28 cellular contexts compared by ENCODE assay signal in the genomic region with DNA sequence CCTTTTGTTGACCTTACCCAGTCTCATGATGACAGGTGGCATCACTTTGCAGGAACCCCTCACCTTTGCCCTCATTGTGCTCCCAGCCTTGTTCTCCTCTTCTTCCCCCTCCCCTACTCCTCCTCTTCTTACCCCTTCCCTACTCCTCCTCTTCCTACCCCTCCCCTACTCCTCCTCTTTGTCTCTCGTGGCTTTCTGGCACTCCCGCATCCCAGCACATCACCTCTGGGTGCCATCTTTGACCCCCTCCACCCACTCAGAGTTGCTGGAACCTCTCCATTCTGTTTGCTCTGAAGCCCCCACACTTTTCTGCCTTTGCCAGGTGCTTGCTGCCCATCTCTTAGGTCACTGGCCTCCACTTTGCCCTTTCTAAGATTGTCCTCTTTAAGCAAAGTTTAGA. TPM values are rescaled to one million over a fixed set of nuclear protein-coding genes. Genes with fewer than 3 reads are reported as not detected.
DNase-seq lines count a peak whose midpoint lies in the region; ATAC-seq, FAIRE-seq and TF ChIP-seq lines count a peak whose summit lies in the region.
"Had no signal": no experiment of that assay in that cellular context is flagged by ENCODE, and none has a peak within 500 bp of the region (broad histone marks: within the 10 kb centered on the region; RNA-seq: fewer than 3 reads in every experiment).

No MANE protein-coding gene starts in this region.

- no peak overlapping the region for H3K23ac ChIP-seq in H9 (ENCODE audit: insufficient read length, low read depth, low read length)
- no peak overlapping the region for H3K23ac ChIP-seq in H1 (ENCODE audit: insufficient read length)

- no peak overlapping the region for H2BK120ac ChIP-seq in H9 (ENCODE audit: low read depth, low read length, poor library complexity, severe bottlenecking)
- no peak overlapping the region for H2BK120ac ChIP-seq in H1 (replicated peaks; ENCODE audit: low read depth, low read length)

- H2AFZ ChIP-seq in H9 (ENCODE audit: low read length): no peak overlapping the region
- H2AFZ ChIP-seq in H1 (ENCODE audit: low read length): no peak overlapping the region

- no peak overlapping the region for H2BK5ac ChIP-seq in H9 (ENCODE audit: insufficient read length, low read length)
- 0 out of 2 replicates have a peak overlapping the region, but pooled peaks have one; percentile 56 for H2BK5ac ChIP-seq in H1 (ENCODE audit: low read depth, low read length)

- H3K4ac ChIP-seq in H9 (ENCODE audit: low read depth, low read length) (no peak overlapping the region), H1 (replicated peaks; ENCODE audit: insufficient read length, low read depth, low read length) (no peak overlapping the region)

- H3K36me3 Mint-ChIP-seq in activated CD8-positive, alpha-beta T cell treated with anti-CD3 and anti-CD28 coated beads for 36 hours (ENCODE audit: low read depth): peaks cover 69% of the 10 kb centered on the region
- H3K36me3 Mint-ChIP-seq in activated CD8-positive, alpha-beta T cell treated with anti-CD3 and anti-CD28 coated beads, Interleukin-2, amount 10 ng/mL, durations not matched to agents 7 days and 5 days (ENCODE audit: low read depth): peaks cover 48% of the 10 kb centered on the region
- H3K36me3 Mint-ChIP-seq in H9 (ENCODE audit: insufficient read depth in 1 of 3, low read depth in 3 of 3) (peaks cover 24 to 33% (median 31%) of the 10 kb centered on the region in 3 experiments), Calu3 (ENCODE audit: insufficient read depth, unreplicated experiment) (peaks cover 8% of the 10 kb centered on the region)

- H2BK15ac ChIP-seq in H9 (ENCODE audit: low read depth, low read length) (no peak overlapping the region), H1 (ENCODE audit: low read length) (no peak overlapping the region)

- no peak for FAIRE-seq in H1 (lab: Jason Lieb, UNC)
- FAIRE-seq: A204.1, endometrium, HepG2, small intestine had no signal

- H3K23me2 ChIP-seq in H9 (ENCODE audit: insufficient read length, low read depth, low read length, poor library complexity, severe bottlenecking): no peaks in the 10 kb centered on the region
- no peaks in the 10 kb centered on the region for H3K23me2 ChIP-seq in H1 (ENCODE audit: low read depth, low read length)

- no peak for TF ChIP-seq POLR2A in H1 (IDR thresholded peaks at IDR 0.05; ENCODE audit: control extremely low read depth in 1 of 2, low read depth in 2 of 2, low read length in 2 of 2)

- H2BK12ac ChIP-seq in H9 (ENCODE audit: insufficient read length, low read depth, low read length) (no peak overlapping the region), H1 (ENCODE audit: low read depth, low read length) (0 out of 2 replicates have a peak overlapping the region, but pooled peaks have one; percentile 9)

- intact Hi-C loops in activated CD8-positive, alpha-beta T cell treated with anti-CD3 and anti-CD28 coated beads for 36 hours (cut with micrococcal nuclease): loop anchor here (5.0 kb wide), 1 partner anchor 93 kb away; no protein-coding TSS in a partner anchor
- intact Hi-C loops in Calu3 (cut with micrococcal nuclease; ENCODE audit: unreplicated experiment): no loop called here

- H3K4me2 ChIP-seq in H9 (ENCODE audit: insufficient read depth, insufficient read length, low read length) (no peak overlapping the region), H1 (ENCODE audit: insufficient read depth in 1 of 2, low read depth in 2 of 2, low read length in 2 of 2) (no peak overlapping the region; a peak in 1 of 4 replicates)

- H3K4me1 Mint-ChIP-seq in activated CD8-positive, alpha-beta T cell treated with anti-CD3 and anti-CD28 coated beads for 36 hours (ENCODE audit: low read depth): peaks cover 50% of the 10 kb centered on the region
- peaks cover 39% of the 10 kb centered on the region for H3K4me1 Mint-ChIP-seq in activated CD8-positive, alpha-beta T cell treated with anti-CD3 and anti-CD28 coated beads, Interleukin-2, amount 10 ng/mL, durations not matched to agents 7 days and 5 days (ENCODE audit: low read depth)
- H3K4me1 Mint-ChIP-seq in H9 (peaks cover 17 to 24% of the 10 kb centered on the region in 2 experiments), Calu3 (ENCODE audit: low read depth, unreplicated experiment) (peaks cover 12% of the 10 kb centered on the region)

- no peak overlapping the region for H3K9ac ChIP-seq in H9 (ENCODE audit: extremely low read depth, insufficient read length, low read length)
- no peak overlapping the region for H3K9ac ChIP-seq in H1 (replicated peaks in 1 of 4; ENCODE audit: extremely low read depth in 1 of 4, low read depth in 3 of 4, low read length in 3 of 4)

- H3K27ac ChIP-seq in H9 (ENCODE audit: insufficient read length, low read depth, low read length) (no peak overlapping the region), H1 (ENCODE audit: low read depth, low read length) (no peak overlapping the region), neutrophil (peak overlapping the region; percentile 72)
- H3K27ac ChIP-seq: cardiac muscle cell, gastroesophageal sphincter, RWPE1 had no signal

- no CpG with 5 or more reads among the region's 2 CpGs for WGBS in H9 (ENCODE audit: extremely low coverage, insufficient read length, low lambda C conversion rate)
- 33% methylated on average over 2 of the region's 2 CpGs; no CpG with 5 or more reads in 1 of the 2 experiments for whole genome bisulfite sequencing in H1 (ENCODE audit: extremely low coverage in 1 of 2, insufficient coverage in 1 of 2, insufficient read length in 1 of 2, insufficient replicate concordance in 2 of 2, low coverage in 1 of 2, low lambda C conversion rate in 2 of 2, missing lambda C conversion rate in 1 of 2), 2 experiments

- peaks cover 4% of the 10 kb centered on the region for H3K79me1 ChIP-seq in H9 (ENCODE audit: insufficient read depth, low read depth, low read length, poor library complexity, severe bottlenecking)
- peaks cover 16% of the 10 kb centered on the region for H3K79me1 ChIP-seq in H1 (ENCODE audit: low read depth, low read length)

- no peak for TF ChIP-seq CTCF in activated CD8-positive, alpha-beta T cell treated with anti-CD3 and anti-CD28 coated beads for 36 hours (IDR thresholded peaks at IDR 0.05)
- TF ChIP-seq CTCF in H9 (conservative IDR thresholded peaks at IDR 0.05) (no peak), H1 (IDR thresholded peaks at IDR 0.05; ENCODE audit: control extremely low read depth in 1 of 3, insufficient read depth in 1 of 3, low read depth in 1 of 3, low read length in 3 of 3) (no peak), neutrophil (IDR thresholded peaks at IDR 0.05) (no peak), Calu3 (IDR thresholded peaks at IDR 0.05; ENCODE audit: unreplicated experiment) (no peak)

- H3K4me3 Mint-ChIP-seq in activated CD8-positive, alpha-beta T cell treated with anti-CD3 and anti-CD28 coated beads for 36 hours: no peak overlapping the region
- no peak overlapping the region for H3K4me3 Mint-ChIP-seq in activated CD8-positive, alpha-beta T cell treated with anti-CD3 and anti-CD28 coated beads, Interleukin-2, amount 10 ng/mL, durations not matched to agents 7 days and 5 days
- H3K4me3 Mint-ChIP-seq in H9: no peak overlapping the region
- H3K4me3 Mint-ChIP-seq in Calu3 (ENCODE audit: low read depth, unreplicated experiment): no peak overlapping the region

- no peak overlapping the region for H2AK5ac ChIP-seq in H9 (ENCODE audit: insufficient read length, low read length)
- H2AK5ac ChIP-seq in H1 (ENCODE audit: low read depth, low read length): no peak overlapping the region

- H3K56ac ChIP-seq in H9 (ENCODE audit: insufficient read length, low read depth, low read length) (no peak overlapping the region), H1 (replicated peaks; ENCODE audit: insufficient read length, low read depth, low read length) (no peak overlapping the region)

- no peak overlapping the region for H3T11ph ChIP-seq in H9 (ENCODE audit: low read length)

- peak overlapping the region; percentile 75 for H3K27ac Mint-ChIP-seq in activated CD8-positive, alpha-beta T cell treated with anti-CD3 and anti-CD28 coated beads for 36 hours
- no peak overlapping the region for H3K27ac Mint-ChIP-seq in activated CD8-positive, alpha-beta T cell treated with anti-CD3 and anti-CD28 coated beads, Interleukin-2, amount 10 ng/mL, durations not matched to agents 7 days and 5 days
- H3K27ac Mint-ChIP-seq in H9 (peak overlapping the region in 2 of 3 experiments; percentile 39 to 84; a peak in 5 of 7 replicates), Calu3 (ENCODE audit: unreplicated experiment) (no peak overlapping the region)

- no TSS peak for BruUV-seq in Calu3 (replicated peaks; lab: Mats Ljungman, UMichigan)

- ATAC-seq in activated CD8-positive, alpha-beta T cell treated with anti-CD3 and anti-CD28 coated beads for 36 hours: no peak
- no peak for ATAC-seq in activated CD8-positive, alpha-beta T cell treated with anti-CD3 and anti-CD28 coated beads, Interleukin-2, amount 10 ng/mL, durations not matched to agents 7 days and 5 days
- ATAC-seq: gastroesophageal sphincter, HepG2 had no signal

- H3K79me2 ChIP-seq in H9 (ENCODE audit: insufficient read depth, low read length): peaks cover 4% of the 10 kb centered on the region; the same call in 1 of the 2 replicates
- peaks cover 4 to 68% of the 10 kb centered on the region in 2 experiments; a peak in 3 of 4 replicates for H3K79me2 ChIP-seq in H1 (ENCODE audit: control insufficient read depth in 1 of 2, insufficient read depth in 2 of 2, low read length in 2 of 2)

- H4K20me1 ChIP-seq in H9 (ENCODE audit: control insufficient read depth, insufficient read depth, insufficient read length) (no peaks in the 10 kb centered on the region), H1 (replicated peaks in 1 of 2; ENCODE audit: control insufficient read depth in 1 of 2, insufficient read depth in 2 of 2, low read length in 2 of 2) (peaks cover 2 to 10% of the 10 kb centered on the region in 2 experiments)

- no peak for TF ChIP-seq EP300 in H1 (IDR thresholded peaks at IDR 0.05; ENCODE audit: borderline replicate concordance in 1 of 2, low read depth in 2 of 2, low read length in 2 of 2)

- no peak overlapping the region for H4K91ac ChIP-seq in H9 (ENCODE audit: insufficient read length, low read depth, low read length)
- no peak overlapping the region for H4K91ac ChIP-seq in H1 (replicated peaks; ENCODE audit: insufficient read length, low read length)

- H3K4me3 ChIP-seq in H1 (ENCODE audit: extremely low read depth in 1 of 4, insufficient read depth in 2 of 4, low read depth in 3 of 4, low read length in 4 of 4) (no peak overlapping the region), neutrophil (ENCODE audit: low read depth in 1 of 2, low read length in 1 of 2) (no peak overlapping the region)
- H3K4me3 ChIP-seq: cardiac muscle cell, gastroesophageal sphincter had no signal

- H3K14ac ChIP-seq in H9 (ENCODE audit: insufficient read depth, low read length) (peak overlapping the region; percentile 33; the same call in 1 of the 2 replicates), H1 (ENCODE audit: insufficient read length) (no peak overlapping the region)

- H3K18ac ChIP-seq in H9 (ENCODE audit: insufficient read length, low read depth, low read length) (no peak overlapping the region), H1 (ENCODE audit: extremely low read depth, low read length) (no peak overlapping the region)

- no peaks in the 10 kb centered on the region; a peak in 1 of 8 replicates for H3K36me3 ChIP-seq in H1 (ENCODE audit: control insufficient read depth in 2 of 4, insufficient read depth in 4 of 4, low read length in 3 of 4)
- H3K36me3 ChIP-seq in neutrophil: no peaks in the 10 kb centered on the region
- H3K36me3 ChIP-seq: cardiac muscle cell had no signal

- H3K27me3 ChIP-seq in H9 (ENCODE audit: insufficient read depth, low read length): no peaks in the 10 kb centered on the region
- H3K27me3 ChIP-seq in H1 (replicated peaks in 1 of 4; ENCODE audit: control insufficient read depth in 3 of 4, extremely low read depth in 1 of 4, insufficient read depth in 3 of 4, low read length in 3 of 4): no peaks in the 10 kb centered on the region
- H3K27me3 ChIP-seq in neutrophil: no peaks in the 10 kb centered on the region
- H3K27me3 ChIP-seq: cardiac muscle cell, gastroesophageal sphincter had no signal

- H4K8ac ChIP-seq in H9 (replicated peaks; ENCODE audit: insufficient read length, low read depth, low read length): no peak overlapping the region
- H4K8ac ChIP-seq in H1 (ENCODE audit: extremely low read depth, insufficient read depth, low read length): no peak overlapping the region

- CTCF ChIA-PET in activated CD8-positive, alpha-beta T cell treated with anti-CD3 and anti-CD28 coated beads for 36 hours (lab: Charles Lee): no interaction called here
- CTCF ChIA-PET in activated CD8-positive, alpha-beta T cell treated with anti-CD3 and anti-CD28 coated beads, Interleukin-2, amount 10 ng/mL, durations not matched to agents 7 days and 5 days (lab: Charles Lee): no interaction called here
- CTCF ChIA-PET in H1 (lab: Charles Lee; ENCODE audit: partially characterized antibody) (no interaction called here), Calu3 (lab: Charles Lee) (no interaction called here)

- DNase-seq in activated CD8-positive, alpha-beta T cell treated with anti-CD3 and anti-CD28 coated beads for 36 hours: no peak
- DNase-seq in activated CD8-positive, alpha-beta T cell treated with anti-CD3 and anti-CD28 coated beads, Interleukin-2, amount 10 ng/mL, durations not matched to agents 7 days and 5 days: no peak
- DNase-seq in H9 (no peak), H1 (ENCODE audit: low read depth in 1 of 2, low spot score in 2 of 2) (no peak), Calu3 (no peak), NCI-H187 (lab: John Stamatoyannopoulos, UW) (no peak), NCI-H446 (lab: John Stamatoyannopoulos, UW) (no peak)
- DNase-seq: activated CD4-positive, alpha-beta T cell treated with anti-CD3 and anti-CD28 coated beads, Interleukin-2, amount 50 U/mL, for 1 hour; activated gamma-delta T cell; COR-L47; cortex of kidney; DMS79 treated with DMSO at 0.1 percent for 48 hours; H7; hippocampal formation; islet precursor cell; NCI-H1105; NCI-H2029 treated with DMSO at 0.1 percent for 48 hours; NCI-H2227 treated with DMSO at 0.1 percent for 48 hours; NCI-H774; small intestine; stimulated activated CD4-positive, alpha-beta T cell treated with anti-CD3 and anti-CD28 coated beads, Interleukin-1b, Interleukin-23, amount 100 ng/mL, for 48 hours had no signal

- H2BK20ac ChIP-seq in H9 (ENCODE audit: low read depth, low read length, poor library complexity, severe bottlenecking) (no peak overlapping the region), H1 (ENCODE audit: low read length) (0 out of 2 replicates have a peak overlapping the region, but pooled peaks have one; percentile 7)

- peaks cover 6% of the 10 kb centered on the region for H3K9me3 Mint-ChIP-seq in activated CD8-positive, alpha-beta T cell treated with anti-CD3 and anti-CD28 coated beads for 36 hours
- peaks cover 3% of the 10 kb centered on the region for H3K9me3 Mint-ChIP-seq in activated CD8-positive, alpha-beta T cell treated with anti-CD3 and anti-CD28 coated beads, Interleukin-2, amount 10 ng/mL, durations not matched to agents 7 days and 5 days (ENCODE audit: insufficient read depth)
- H3K9me3 Mint-ChIP-seq in H9 (peaks cover 11 to 19% of the 10 kb centered on the region in 2 experiments; a peak in 4 of 5 replicates), Calu3 (ENCODE audit: low read depth, unreplicated experiment) (no peaks in the 10 kb centered on the region)

- POLR2A ChIA-PET in activated CD8-positive, alpha-beta T cell treated with anti-CD3 and anti-CD28 coated beads for 36 hours (lab: Charles Lee): interaction anchor here (0.7 to 4.3 kb wide), 3 partner anchors 15 to 24 kb away, joined by 3 to 20 read pairs (median 3); no protein-coding TSS in a partner anchor
- POLR2A ChIA-PET in activated CD8-positive, alpha-beta T cell treated with anti-CD3 and anti-CD28 coated beads, Interleukin-2, amount 10 ng/mL, durations not matched to agents 7 days and 5 days (lab: Charles Lee): no interaction called here
- POLR2A ChIA-PET in H1 (lab: Charles Lee; ENCODE audit: partially characterized antibody): no interaction called here

- H4K5ac ChIP-seq in H9 (ENCODE audit: insufficient read length, low read depth, low read length) (no peak overlapping the region), H1 (ENCODE audit: insufficient read length, low read depth, low read length) (no peak overlapping the region)

- peaks cover 3% of the 10 kb centered on the region; the same call in 1 of the 2 replicates for H3K4me1 ChIP-seq in H9 (ENCODE audit: insufficient read depth, low read length)
- H3K4me1 ChIP-seq in H1 (replicated peaks in 1 of 4; ENCODE audit: control insufficient read depth in 3 of 4, insufficient read depth in 4 of 4, low read length in 3 of 4): peaks cover 2 to 5% (median 3%) of the 10 kb centered on the region in 4 experiments
- peaks cover 78 to 82% of the 10 kb centered on the region in 2 experiments for H3K4me1 ChIP-seq in neutrophil (ENCODE audit: control insufficient read depth in 1 of 2, insufficient read depth in 1 of 2, low read depth in 1 of 2, low read length in 1 of 2)

- TF ChIP-seq RAD21 in H1 (IDR thresholded peaks at IDR 0.05 in 1 of 2, conservative IDR thresholded peaks at IDR 0.05 in 1 of 2; ENCODE audit: low read depth in 2 of 2, low read length in 2 of 2): no peak

- H3K9me3 ChIP-seq in H9 (ENCODE audit: control insufficient read depth, low read depth, low read length): no peaks in the 10 kb centered on the region
- H3K9me3 ChIP-seq in H1 (ENCODE audit: insufficient read depth in 2 of 2, low read depth in 1 of 2, low read length in 1 of 2): no peaks in the 10 kb centered on the region
- H3K9me3 ChIP-seq in neutrophil: no peaks in the 10 kb centered on the region
- H3K9me3 ChIP-seq: gastroesophageal sphincter had no signal

- no peaks in the 10 kb centered on the region for H3K27me3 Mint-ChIP-seq in activated CD8-positive, alpha-beta T cell treated with anti-CD3 and anti-CD28 coated beads for 36 hours
- H3K27me3 Mint-ChIP-seq in activated CD8-positive, alpha-beta T cell treated with anti-CD3 and anti-CD28 coated beads, Interleukin-2, amount 10 ng/mL, durations not matched to agents 7 days and 5 days (ENCODE audit: low read depth): no peaks in the 10 kb centered on the region
- H3K27me3 Mint-ChIP-seq in H9 (ENCODE audit: low read depth) (no peaks in the 10 kb centered on the region), Calu3 (ENCODE audit: unreplicated experiment) (no peaks in the 10 kb centered on the region)

RNA-seq across cellular contexts. Expression of gene UBE2F, which starts 17.1 kb away (rescaled TPM):
- 10 to 100 TPM; 96.5 to 99.5 TPM for total RNA-seq in activated CD8-positive, alpha-beta T cell treated with anti-CD3 and anti-CD28 coated beads for 36 hours
- 10 to 100 TPM; 70.2 to 71.9 TPM for total RNA-seq in activated CD8-positive, alpha-beta T cell treated with anti-CD3 and anti-CD28 coated beads, Interleukin-2, amount 10 ng/mL, durations not matched to agents 7 days and 5 days
- total RNA-seq in H9 (2021) (62.1 and 65.6 TPM in 2 replicates), Calu3 (2022) (35.3 and 40.1 TPM in 2 replicates)
- total RNA-seq in H1 (2021; fragmentation: NEBNext Ultra II Directional; extraction: Animal tissue kit (Norgen Biotek cat#: 25700)): 59.8 and 61.9 TPM in 2 replicates
- polyA plus RNA-seq in H1 (2011; rRNA removed): 43.3 and 48.4 TPM in 2 replicates
- 53.0 TPM for polyA plus RNA-seq in H1 (2011; cell fraction: cytosol; rRNA removed)
- polyA plus RNA-seq in H1 (2011; cell fraction: nucleus; rRNA removed): 14.5 TPM
- polyA plus RNA-seq in H1 (2012, experiment 1 of 2): 49.4 to 67.6 TPM (median 53.8 TPM) in 4 replicates
- polyA plus RNA-seq in H1 (2012, experiment 2 of 2): 27.7 TPM
- 37.6 TPM for polyA plus RNA-seq in H1 (2013, experiment 1 of 2)
- 39.2 TPM for polyA plus RNA-seq in H1 (2013, experiment 2 of 2)
- polyA minus RNA-seq in H1 (2011; rRNA and poly(A)+ RNA removed): 15.2 and 25.1 TPM in 2 replicates
- 26.3 TPM for polyA minus RNA-seq in H1 (2011; cell fraction: cytosol; rRNA and poly(A)+ RNA removed)
- 26.5 TPM for polyA minus RNA-seq in H1 (2011; cell fraction: nucleus; rRNA and poly(A)+ RNA removed)

Comparison
In these comparisons a context has a peak if more than half of its experiments do, and no peak if none do; other contexts are left out.
1. H3K27ac Mint-ChIP-seq: peak in activated CD8-positive, alpha-beta T cell treated with anti-CD3 and anti-CD28 coated beads for 36 hours (single experiment) and H9 (2 of 3); none in activated CD8-positive, alpha-beta T cell treated with anti-CD3 and anti-CD28 coated beads, Interleukin-2, amount 10 ng/mL, durations not matched to agents 7 days and 5 days (single experiment) and Calu3 (single experiment).